ENCODE assay signal across 1 cellular context in genomic region chr1:234944439-234945369, GRCh38.
TF ChIP-seq lines count a peak whose summit lies in the region.

No MANE protein-coding gene starts in this region.

TF ChIP-seq in IMR-90, 13 proteins besides CTCF, POLR2A, EP300 and RAD21:
- TF ChIP-seq MAFK (IDR thresholded peaks at IDR 0.05; ENCODE audit: low read depth, low read length) (peak; percentile 99), MXI1 (IDR thresholded peaks at IDR 0.05; ENCODE audit: borderline replicate concordance, low read depth, low read length) (no peak)
